8 cellular contexts compared by ENCODE assay signal in the genomic region with DNA sequence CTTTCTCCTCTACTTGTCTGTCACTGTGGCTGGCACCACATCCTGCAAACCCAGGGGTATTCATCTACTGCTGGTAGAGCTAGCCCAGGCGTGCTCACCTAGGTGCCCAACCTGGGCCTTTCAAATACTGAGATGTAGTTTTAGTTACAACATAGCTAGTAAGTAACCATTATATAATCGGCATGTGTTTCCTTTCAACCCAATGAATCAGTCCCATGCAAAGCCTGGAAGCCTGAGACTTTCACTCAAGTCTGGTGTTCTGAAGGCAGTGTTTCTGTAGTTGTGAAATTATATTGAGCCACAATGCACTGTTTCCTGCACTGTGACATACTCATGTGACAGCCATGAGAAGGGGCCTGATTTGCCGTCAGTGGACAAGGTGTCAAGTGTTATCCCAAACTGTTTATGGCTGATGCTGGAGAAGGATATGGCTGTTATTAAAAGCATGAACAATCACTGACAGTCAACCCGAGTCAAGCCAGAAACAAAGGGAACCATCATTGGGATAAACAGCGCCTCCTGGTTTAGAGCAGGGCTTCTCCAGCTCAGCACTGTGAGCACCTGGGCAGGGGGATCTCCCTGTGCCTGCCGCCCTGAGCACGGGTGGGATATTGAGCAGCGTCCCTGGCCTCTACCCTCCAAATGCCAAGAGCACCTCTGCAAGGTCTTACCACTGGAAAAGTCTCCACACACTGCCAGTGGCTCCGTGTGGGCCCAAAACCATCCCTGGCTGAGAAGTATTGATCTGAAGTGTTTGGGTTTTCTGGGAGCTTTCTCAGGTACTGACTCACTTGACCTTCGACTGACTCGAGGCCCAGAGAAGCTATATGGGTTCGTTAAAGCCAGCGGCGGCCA. TPM values are rescaled to one million over a fixed set of nuclear protein-coding genes. Genes with fewer than 3 reads are reported as not detected.
DNase-seq lines count a peak whose midpoint lies in the region; ATAC-seq and TF ChIP-seq lines count a peak whose summit lies in the region.

No MANE protein-coding gene starts in this region.

- H3K27me3 ChIP-seq in endocrine pancreas (ENCODE audit: control insufficient read depth, insufficient read depth, low read length) = no peaks in the 10 kb centered on the region

- H3K9me3 ChIP-seq in endocrine pancreas (ENCODE audit: control insufficient read depth, low read length) = no peaks in the 10 kb centered on the region

- H3K4me1 Mint-ChIP-seq in nephron = peaks cover 41% of the 10 kb centered on the region

- peak overlapping the region; percentile 94 to 99 (median 98) for H3K4me3 Mint-ChIP-seq in nephron

- no peak for ATAC-seq in HG03159 (IDR thresholded peaks at IDR 0.05; ENCODE audit: unreplicated experiment)
- no peak for ATAC-seq in HG03108 (IDR thresholded peaks at IDR 0.05; ENCODE audit: unreplicated experiment)

- DNase-seq in AG08395 (ENCODE audit: low spot score) (peak; percentile 37), GM12865 (ENCODE audit: low read depth) (peak; percentile 25), SK-MEL-5 (ENCODE audit: low read depth, low spot score) (peak; percentile 60), NCI-H2196 treated with DMSO at 0.1 percent for 48 hours (lab: John Stamatoyannopoulos, UW; ENCODE audit: unreplicated experiment) (no peak)

- no peaks in the 10 kb centered on the region for H3K4me1 ChIP-seq in endocrine pancreas (ENCODE audit: control insufficient read depth, insufficient read depth, low read length)

- peaks cover 40% of the 10 kb centered on the region for H3K36me3 Mint-ChIP-seq in nephron (ENCODE audit: low read depth)

- H3K9ac ChIP-seq in endocrine pancreas (ENCODE audit: control insufficient read depth, insufficient read depth, low read length) = peak overlapping the region; percentile 87

- no peaks in the 10 kb centered on the region for H3K9me3 Mint-ChIP-seq in nephron

- in situ Hi-C loops in SK-MEL-5 (cut with HindIII; ENCODE audit: low pct_unique_long_range_greater_than_20kb, low sequenced_read_pairs) = no loop called here

- H3K27me3 Mint-ChIP-seq in nephron (ENCODE audit: low read depth) = peaks cover 3% of the 10 kb centered on the region

- H3K27ac Mint-ChIP-seq in nephron = peak overlapping the region; percentile 96 to 99 (median 96)

- peak; percentile 25 for TF ChIP-seq CTCF in GM12865 (IDR thresholded peaks at IDR 0.05; ENCODE audit: insufficient read depth, low read depth, low read length, missing control alignments)
- peak in 2 of 3 experiments; percentile 10 to 41 for TF ChIP-seq CTCF in nephron (IDR thresholded peaks at IDR 0.05; ENCODE audit: unreplicated experiment in 3 of 3)

- H3K4me3 ChIP-seq in GM12865 (ENCODE audit: low read depth, low read length) (peak overlapping the region; percentile 65), endocrine pancreas (ENCODE audit: control insufficient read depth, insufficient read depth, low read length) (peak overlapping the region; percentile 71)

- peaks cover 8% of the 10 kb centered on the region for H3K36me3 ChIP-seq in endocrine pancreas (ENCODE audit: control insufficient read depth, insufficient read depth, low read length)

RNA-seq across cellular contexts. Expression of a gene that starts 1.6 kb away (rescaled TPM):
- total RNA-seq in SK-MEL-5 (2014; rRNA removed; shearing (Covaris generic)) = 592 and 662 TPM in 2 replicates
- 514 and 630 TPM in 2 replicates for polyA plus RNA-seq in SK-MEL-5 (2015; cell fraction: cytosol; rRNA removed)
- 363 and 441 TPM in 2 replicates for polyA plus RNA-seq in SK-MEL-5 (2015; cell fraction: nucleus; rRNA removed)

RNA-seq across cellular contexts. Expression of a gene that starts 1.9 kb away (rescaled TPM):
- 20.6 and 23.9 TPM in 2 replicates for total RNA-seq in SK-MEL-5 (2014; rRNA removed; shearing (Covaris generic))
- polyA plus RNA-seq in SK-MEL-5 (2015; cell fraction: cytosol; rRNA removed) = 27.1 and 28.7 TPM in 2 replicates
- 87.9 and 114 TPM in 2 replicates for polyA plus RNA-seq in SK-MEL-5 (2015; cell fraction: nucleus; rRNA removed)

RNA-seq across cellular contexts. Expression of a gene that starts 19.3 kb away (rescaled TPM):
- total RNA-seq in SK-MEL-5 (2014; rRNA removed; shearing (Covaris generic)) = 40.4 and 43.2 TPM in 2 replicates
- 59.1 and 77.3 TPM in 2 replicates for polyA plus RNA-seq in SK-MEL-5 (2015; cell fraction: cytosol; rRNA removed)
- polyA plus RNA-seq in SK-MEL-5 (2015; cell fraction: nucleus; rRNA removed) = 59.9 and 63.3 TPM in 2 replicates

RNA-seq across cellular contexts. Expression of a gene that starts 41.2 kb away (rescaled TPM):
- total RNA-seq in SK-MEL-5 (2014; rRNA removed; shearing (Covaris generic)) = 27.1 and 29.6 TPM in 2 replicates
- 54.7 and 58.9 TPM in 2 replicates for polyA plus RNA-seq in SK-MEL-5 (2015; cell fraction: cytosol; rRNA removed)
- 104 and 110 TPM in 2 replicates for polyA plus RNA-seq in SK-MEL-5 (2015; cell fraction: nucleus; rRNA removed)
